Comparison of ENCODE assay signal across 15 cellular contexts in the genomic region with DNA sequence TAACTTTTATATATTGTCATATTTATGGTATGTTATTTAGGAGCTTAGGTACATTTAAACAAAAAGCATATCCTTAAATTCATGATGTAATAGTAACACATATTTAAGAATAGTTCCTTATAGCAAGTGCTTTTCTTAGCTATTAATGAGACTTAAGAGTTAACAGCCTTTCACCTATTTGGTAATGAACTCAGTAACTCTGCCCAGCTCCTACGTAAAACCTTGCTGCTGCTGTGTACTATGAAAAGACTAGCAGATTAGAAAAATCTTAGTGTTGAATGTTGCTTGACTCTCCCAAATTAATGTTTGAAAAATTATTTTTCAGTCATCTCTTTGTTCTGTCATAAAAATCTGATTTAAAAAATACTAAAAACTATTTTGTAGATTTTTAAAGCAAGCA. TPM values are rescaled to one million over a fixed set of nuclear protein-coding genes. Genes with fewer than 3 reads are reported as not detected.
A peak's percentile ranks its signal among the peaks of the same experiment; 100 is the strongest.
DNase-seq lines count a peak whose midpoint lies in the region; ATAC-seq and FAIRE-seq lines count a peak whose summit lies in the region.
"Had no signal": no experiment of that assay in that cellular context is flagged by ENCODE, and none has a peak within 500 bp of the region (broad histone marks: within the 10 kb centered on the region; RNA-seq: fewer than 3 reads in every experiment).

No MANE protein-coding gene starts in this region.

- FAIRE-seq in GM18507 (lab: Jason Lieb, UNC) = peak; percentile 18
- FAIRE-seq: GM12891 had no signal

- peaks cover 60% of the 10 kb centered on the region for H3K36me3 ChIP-seq in adipocyte (ENCODE audit: control insufficient read depth, insufficient read depth, low read length, severe bottlenecking)
- H3K36me3 ChIP-seq in skeletal muscle tissue (ENCODE audit: control insufficient read depth in 3 of 3, insufficient read depth in 3 of 3, low read length in 3 of 3) = peaks cover 0 to 11% (median 0%) of the 10 kb centered on the region in 3 donors

- ATAC-seq in left ventricle myocardium superior (peak; percentile 88), HG03520 (IDR thresholded peaks at IDR 0.05; ENCODE audit: unreplicated experiment) (no peak)

- no peak overlapping the region for H3K27ac ChIP-seq in skeletal muscle tissue (ENCODE audit: low read depth, low read length)
- H3K27ac ChIP-seq: GM23248 had no signal

- peak overlapping the region; percentile 63 for H3K9ac ChIP-seq in adipocyte (ENCODE audit: low read length)
- peak overlapping the region in 2 of 3 donors; percentile 8 to 25 for H3K9ac ChIP-seq in skeletal muscle tissue (ENCODE audit: low read depth in 1 of 3, low read length in 3 of 3)
- H3K9ac ChIP-seq: GM23248 had no signal

- H3K27me3 ChIP-seq in adipocyte (replicated peaks; ENCODE audit: control insufficient read depth, insufficient read depth, low read length) = no peaks in the 10 kb centered on the region
- H3K27me3 ChIP-seq in skeletal muscle tissue (ENCODE audit: control insufficient read depth in 3 of 3, insufficient read depth in 3 of 3, low read length in 3 of 3) = no peaks in the 10 kb centered on the region

- DNase-seq in GM18507 (ENCODE audit: extremely low spot score, insufficient read length, low read depth) (no peak), adipocyte (ENCODE audit: low read depth) (no peak), left ventricle myocardium superior (no peak), SW 1271 (lab: John Stamatoyannopoulos, UW) (no peak), T1000 (lab: John Stamatoyannopoulos, UW) (no peak)
- DNase-seq: ACHN; CD4-positive, CD25-positive, alpha-beta regulatory T cell; GM23248; NCI-H1694; NCI-H2107; NCI-H345; NCI-H748 treated with DMSO at 0.1 percent for 48 hours had no signal

- H3K4me3 ChIP-seq in adipocyte (ENCODE audit: low read length) = peak overlapping the region; percentile 26
- H3K4me3 ChIP-seq in skeletal muscle tissue (ENCODE audit: low read length in 3 of 3) = no peak overlapping the region
- H3K4me3 ChIP-seq: GM23248 had no signal

- H3K4me1 ChIP-seq in adipocyte (ENCODE audit: control insufficient read depth, insufficient read depth, low read length) (peaks cover 27% of the 10 kb centered on the region), skeletal muscle tissue (ENCODE audit: control insufficient read depth in 3 of 3, insufficient read depth in 3 of 3, low read length in 3 of 3) (no peaks in the 10 kb centered on the region)

- H3K9me3 ChIP-seq in adipocyte (ENCODE audit: control insufficient read depth, low read length) (no peaks in the 10 kb centered on the region), skeletal muscle tissue (ENCODE audit: control insufficient read depth in 3 of 3, low read length in 3 of 3) (no peaks in the 10 kb centered on the region)

- intact Hi-C loops in left ventricle myocardium superior (cut with micrococcal nuclease) = no loop called here

RNA-seq across cellular contexts. Expression of a gene that starts 6.9 kb away (rescaled TPM):
- total RNA-seq in left ventricle myocardium superior (5.8 TPM), skeletal muscle tissue (6.3 TPM)

RNA-seq across cellular contexts. Expression of a gene that starts 12.6 kb away (rescaled TPM):
- 4.6 TPM for total RNA-seq in left ventricle myocardium superior
- total RNA-seq in skeletal muscle tissue = 12.0 TPM
